In the genomic region with DNA sequence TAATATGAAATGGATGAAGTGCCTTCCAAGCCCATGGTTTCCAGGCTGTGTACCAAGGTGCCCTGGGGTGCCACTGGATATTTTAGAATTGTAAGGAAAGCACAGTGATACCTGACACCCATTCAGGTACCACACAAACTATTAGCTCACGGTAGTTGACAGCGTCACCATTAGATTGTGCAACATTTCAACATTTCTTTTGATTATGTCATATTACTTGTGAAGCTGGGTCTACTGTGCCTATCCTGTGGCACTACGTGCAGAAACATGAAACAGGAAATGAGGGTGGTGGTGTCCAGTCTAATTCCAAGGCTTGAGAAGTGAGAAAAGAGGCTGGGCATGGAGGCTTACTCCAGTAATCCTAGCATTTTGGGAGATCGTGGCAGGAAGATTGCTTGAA, we compare ENCODE assay signal across 12 cellular contexts.
A peak's percentile ranks its signal among the peaks of the same experiment; 100 is the strongest.
DNase-seq lines count a peak whose midpoint lies in the region; ATAC-seq and TF ChIP-seq lines count a peak whose summit lies in the region.
"Had no signal": no experiment of that assay in that cellular context is flagged by ENCODE, and none has a peak within 500 bp of the region (broad histone marks: within the 10 kb centered on the region; RNA-seq: fewer than 3 reads in every experiment).

No MANE protein-coding gene starts in this region.

- H3K4me3 ChIP-seq in thymus (ENCODE audit: low read length), result no peak overlapping the region
- H3K4me3 ChIP-seq: gastrocnemius medialis, pancreas, thoracic aorta had no signal

- H3K27ac ChIP-seq in epithelial cell of prostate (peak overlapping the region; percentile 91), thymus (ENCODE audit: low read depth) (peak overlapping the region; percentile 37)
- H3K27ac ChIP-seq: pancreas had no signal

- POLR2A ChIA-PET in activated CD8-positive, alpha-beta T cell treated with anti-CD3 and anti-CD28 coated beads for 36 hours (lab: Charles Lee), result no interaction called here

- no peaks in the 10 kb centered on the region for H3K27me3 ChIP-seq in thymus (ENCODE audit: control insufficient read depth, insufficient read depth)
- H3K27me3 ChIP-seq: gastrocnemius medialis, pancreas had no signal

- H3K27me3 Mint-ChIP-seq in activated CD8-positive, alpha-beta T cell treated with anti-CD3 and anti-CD28 coated beads for 36 hours, result peaks cover 35% of the 10 kb centered on the region

- CTCF ChIA-PET in activated CD8-positive, alpha-beta T cell treated with anti-CD3 and anti-CD28 coated beads for 36 hours (lab: Charles Lee), result no interaction called here

- no peak for TF ChIP-seq CTCF in activated CD8-positive, alpha-beta T cell treated with anti-CD3 and anti-CD28 coated beads for 36 hours (IDR thresholded peaks at IDR 0.05)

- no peaks in the 10 kb centered on the region for H3K4me1 ChIP-seq in thymus (ENCODE audit: control insufficient read depth, insufficient read depth, low read length)
- H3K4me1 ChIP-seq: gastrocnemius medialis had no signal

- no peak overlapping the region for H3K4me3 Mint-ChIP-seq in activated CD8-positive, alpha-beta T cell treated with anti-CD3 and anti-CD28 coated beads for 36 hours

- peaks cover 9% of the 10 kb centered on the region for H3K4me1 Mint-ChIP-seq in activated CD8-positive, alpha-beta T cell treated with anti-CD3 and anti-CD28 coated beads for 36 hours (ENCODE audit: low read depth)

- no peaks in the 10 kb centered on the region for H3K9me3 Mint-ChIP-seq in activated CD8-positive, alpha-beta T cell treated with anti-CD3 and anti-CD28 coated beads for 36 hours

- WGBS in thymus, result 85% methylated on average over 4 of the region's 4 CpGs

- no peak overlapping the region for H3K27ac Mint-ChIP-seq in activated CD8-positive, alpha-beta T cell treated with anti-CD3 and anti-CD28 coated beads for 36 hours

- no peaks in the 10 kb centered on the region for H3K9me3 ChIP-seq in thymus (ENCODE audit: control insufficient read depth)
- H3K9me3 ChIP-seq: gastrocnemius medialis, pancreas, thoracic aorta had no signal

- DNase-seq in NCI-H2029 (lab: John Stamatoyannopoulos, UW), result peak; percentile 69
- DNase-seq in NCI-H2029 treated with DMSO at 0.1 percent for 48 hours (lab: John Stamatoyannopoulos, UW), result no peak
- DNase-seq in NCI-H510A (lab: John Stamatoyannopoulos, UW), result peak; percentile 32
- peak; percentile 84 for DNase-seq in epithelial cell of prostate (ENCODE audit: low read depth, low spot score)
- no peak for DNase-seq in activated CD8-positive, alpha-beta T cell treated with anti-CD3 and anti-CD28 coated beads for 36 hours
- no peak for DNase-seq in NAMALWA (ENCODE audit: low spot score)
- no peak for DNase-seq in NCI-H524 (lab: John Stamatoyannopoulos, UW)
- DNase-seq: activated effector memory CD4-positive, alpha-beta T cell treated with anti-CD3 and anti-CD28 coated beads, Interleukin-2, amount 50 U/mL, for 16 hours; gastrocnemius medialis; pancreas had no signal

- no peaks in the 10 kb centered on the region for H3K36me3 Mint-ChIP-seq in activated CD8-positive, alpha-beta T cell treated with anti-CD3 and anti-CD28 coated beads for 36 hours (ENCODE audit: low read depth)

- no peaks in the 10 kb centered on the region for H3K36me3 ChIP-seq in thymus (ENCODE audit: control insufficient read depth, insufficient read depth)
- H3K36me3 ChIP-seq: gastrocnemius medialis, pancreas, thoracic aorta had no signal

- intact Hi-C loops in activated CD8-positive, alpha-beta T cell treated with anti-CD3 and anti-CD28 coated beads for 36 hours (cut with micrococcal nuclease), result no loop called here

- no peak for ATAC-seq in activated CD8-positive, alpha-beta T cell treated with anti-CD3 and anti-CD28 coated beads for 36 hours

Comparison
In these comparisons a context has a peak if more than half of its experiments do, and no peak if none do; other contexts are left out.
1. DNase-seq: peak in NCI-H2029 (single experiment), NCI-H510A (single experiment) and epithelial cell of prostate (single experiment); none in NCI-H2029 treated with DMSO at 0.1 percent for 48 hours (single experiment), activated CD8-positive, alpha-beta T cell treated with anti-CD3 and anti-CD28 coated beads for 36 hours (single experiment), NAMALWA (single experiment) and NCI-H524 (0 of 2).